2 cellular contexts compared by ENCODE assay signal in genomic region chr4:46515940-46516339, GRCh38.
TF ChIP-seq lines count a peak whose summit lies in the region.

No MANE protein-coding gene starts in this region.

TF ChIP-seq in HepG2, 621 proteins besides CTCF, POLR2A, EP300 and RAD21:
- TF ChIP-seq ZFP90 (CRISPR knock-in tag; IDR thresholded peaks at IDR 0.05; ENCODE audit: borderline replicate concordance) = no peak
- peak; percentile 74 to 79 for TF ChIP-seq MAFK (conservative IDR thresholded peaks at IDR 0.05 in 1 of 2, IDR thresholded peaks at IDR 0.05 in 1 of 2; ENCODE audit: low read length in 2 of 2)
- peak; percentile 86 for TF ChIP-seq MAFF (IDR thresholded peaks at IDR 0.05; ENCODE audit: low read depth, low read length)
- no peak for TF ChIP-seq ZNF776 (CRISPR knock-in tag; IDR thresholded peaks at IDR 0.05)
- no peak for TF ChIP-seq FOXC1 (CRISPR knock-in tag; IDR thresholded peaks at IDR 0.05; ENCODE audit: borderline replicate concordance)
- no peak for TF ChIP-seq ZNF558 (CRISPR knock-in tag; IDR thresholded peaks at IDR 0.05; ENCODE audit: borderline replicate concordance)

TF ChIP-seq in IMR-90, 13 proteins besides CTCF, POLR2A, EP300 and RAD21:
- TF ChIP-seq, protein P1, sequence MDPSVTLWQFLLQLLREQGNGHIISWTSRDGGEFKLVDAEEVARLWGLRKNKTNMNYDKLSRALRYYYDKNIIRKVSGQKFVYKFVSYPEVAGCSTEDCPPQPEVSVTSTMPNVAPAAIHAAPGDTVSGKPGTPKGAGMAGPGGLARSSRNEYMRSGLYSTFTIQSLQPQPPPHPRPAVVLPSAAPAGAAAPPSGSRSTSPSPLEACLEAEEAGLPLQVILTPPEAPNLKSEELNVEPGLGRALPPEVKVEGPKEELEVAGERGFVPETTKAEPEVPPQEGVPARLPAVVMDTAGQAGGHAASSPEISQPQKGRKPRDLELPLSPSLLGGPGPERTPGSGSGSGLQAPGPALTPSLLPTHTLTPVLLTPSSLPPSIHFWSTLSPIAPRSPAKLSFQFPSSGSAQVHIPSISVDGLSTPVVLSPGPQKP (IDR thresholded peaks at IDR 0.05; ENCODE audit: borderline replicate concordance, low read depth, low read length) = no peak
- TF ChIP-seq MAFK (IDR thresholded peaks at IDR 0.05; ENCODE audit: low read depth, low read length) = peak; percentile 47; the same call in 1 of the 2 replicates
